Comparison of ENCODE assay signal across 29 cellular contexts in the genomic region with DNA sequence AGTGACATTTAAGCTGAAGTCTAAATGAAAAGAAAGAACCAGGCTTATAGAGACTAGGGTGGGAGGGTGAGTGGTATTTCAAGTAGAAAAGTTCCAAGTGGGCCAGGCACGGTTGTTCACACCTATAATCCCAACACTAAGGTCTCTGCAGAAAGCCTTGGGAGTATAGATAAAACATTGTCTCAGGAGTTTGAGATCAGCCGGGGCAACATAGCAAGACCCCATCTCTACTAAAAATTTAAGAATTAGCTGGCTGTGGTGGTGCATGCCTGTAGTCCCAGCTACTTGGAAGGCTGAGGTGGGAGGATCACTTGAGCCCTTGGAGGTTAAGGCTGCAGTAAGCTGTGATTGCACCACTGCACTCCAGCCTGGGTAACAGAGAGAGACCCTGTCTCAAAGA.
"Had no signal": no experiment of that assay in that cellular context is flagged by ENCODE, and none has a peak within 500 bp of the region (broad histone marks: within the 10 kb centered on the region; RNA-seq: fewer than 3 reads in every experiment).

No MANE protein-coding gene starts in this region.

- H3K27me3 ChIP-seq: body of pancreas, esophagus muscularis mucosa, gastrocnemius medialis, heart left ventricle had no signal

- H3K4me1 ChIP-seq: body of pancreas, foreskin keratinocyte, gastrocnemius medialis had no signal

- H3K36me3 Mint-ChIP-seq: activated naive CD8-positive, alpha-beta T cell had no signal

- H3K9me3 Mint-ChIP-seq: activated B cell treated with CpG ODN at 0.5 μM for 24 hours; activated CD4-positive, alpha-beta T cell treated with anti-CD3 and anti-CD28 coated beads, Interleukin-2, amount 10 ng/mL, durations not matched to agents 24 days and 14 days; activated CD8-positive, alpha-beta T cell treated with anti-CD3 and anti-CD28 coated beads for 36 hours; activated T-cell treated with anti-CD3 and anti-CD28 coated beads, Interleukin-2, amount 50 U/mL, for 4 hours; activated T-helper 17 cell treated with anti-CD3 and anti-CD28 coated beads, Interleukin-2, amount 50 U/mL, for 72 hours; effector memory CD8-positive, alpha-beta T cell had no signal

- DNase-seq: activated B cell treated with CpG ODN at 0.5 μM for 24 hours; activated CD4-positive, alpha-beta T cell treated with anti-CD3 and anti-CD28 coated beads, Interleukin-2, amount 10 ng/mL, durations not matched to agents 24 days and 14 days; activated CD4-positive, alpha-beta T cell treated with anti-CD3 and anti-CD28 coated beads, Interleukin-2, amount 50 U/mL, for 48 hours; activated CD8-positive, alpha-beta memory T cell treated with anti-CD3 and anti-CD28 coated beads for 24 hours; activated CD8-positive, alpha-beta T cell treated with anti-CD3 and anti-CD28 coated beads for 36 hours; activated effector memory CD4-positive, alpha-beta T cell treated with Interleukin-2 at 50 U/mL for 16 hours; activated gamma-delta T cell treated with Interleukin-2 at 50 U/mL for 16 hours; activated naive CD4-positive, alpha-beta T cell treated with anti-CD3 and anti-CD28 coated beads, Interleukin-2, amount 50 U/mL, for 16 hours; activated naive CD4-positive, alpha-beta T cell treated with Interleukin-2 at 50 U/mL for 16 hours; activated T-cell treated with anti-CD3 and anti-CD28 coated beads, Interleukin-2, amount 50 U/mL, for 4 hours; amygdala; aorta; body of pancreas; caudate nucleus; cortex of kidney; dermis blood vessel endothelial cell; effector CD4-positive, alpha-beta T cell; effector memory CD8-positive, alpha-beta T cell; erythroblast; foreskin keratinocyte; gastrocnemius medialis; glutamatergic neuron; heart left ventricle; T-helper 2 cell had no signal

- FAIRE-seq: colon had no signal

- H3K27ac ChIP-seq: body of pancreas, esophagus muscularis mucosa, foreskin keratinocyte, gastrocnemius medialis, heart left ventricle had no signal

- H3K4me1 Mint-ChIP-seq: activated B cell treated with CpG ODN at 0.5 μM for 24 hours; activated CD4-positive, alpha-beta T cell treated with anti-CD3 and anti-CD28 coated beads, Interleukin-2, amount 10 ng/mL, durations not matched to agents 24 days and 14 days; activated T-helper 17 cell treated with anti-CD3 and anti-CD28 coated beads, Interleukin-2, amount 50 U/mL, for 72 hours had no signal

- H3K4me3 ChIP-seq: body of pancreas, esophagus muscularis mucosa, gastrocnemius medialis, heart left ventricle had no signal

- ATAC-seq: activated CD4-positive, CD25-positive, alpha-beta regulatory T cell treated with anti-CD3 and anti-CD28 coated beads, Interleukin-2, amount 50 U/mL, for 24 hours; activated CD8-positive, alpha-beta T cell treated with anti-CD3 and anti-CD28 coated beads for 36 hours; activated T-cell treated with anti-CD3 and anti-CD28 coated beads, Interleukin-2, amount 50 U/mL, for 4 hours; activated T-helper 17 cell treated with anti-CD3 and anti-CD28 coated beads, Interleukin-2, amount 50 U/mL, for 72 hours; body of pancreas; effector memory CD8-positive, alpha-beta T cell; foreskin keratinocyte; gastrocnemius medialis; heart left ventricle had no signal

- H3K9me3 ChIP-seq: body of pancreas, esophagus muscularis mucosa, gastrocnemius medialis, heart left ventricle had no signal

- H3K36me3 ChIP-seq: esophagus muscularis mucosa, gastrocnemius medialis, heart left ventricle had no signal

- H3K4me3 Mint-ChIP-seq: activated B cell treated with CpG ODN at 0.5 μM for 24 hours; activated CD4-positive, alpha-beta T cell treated with anti-CD3 and anti-CD28 coated beads, Interleukin-2, amount 10 ng/mL, durations not matched to agents 24 days and 14 days; activated CD8-positive, alpha-beta T cell treated with anti-CD3 and anti-CD28 coated beads for 36 hours; activated naive CD8-positive, alpha-beta T cell; activated T-cell treated with anti-CD3 and anti-CD28 coated beads, Interleukin-2, amount 50 U/mL, for 4 hours; activated T-helper 17 cell treated with anti-CD3 and anti-CD28 coated beads, Interleukin-2, amount 50 U/mL, for 72 hours; effector memory CD8-positive, alpha-beta T cell had no signal

- H3K27ac Mint-ChIP-seq: activated B cell treated with CpG ODN at 0.5 μM for 24 hours; activated CD4-positive, alpha-beta T cell treated with anti-CD3 and anti-CD28 coated beads, Interleukin-2, amount 10 ng/mL, durations not matched to agents 24 days and 14 days; activated CD8-positive, alpha-beta T cell treated with anti-CD3 and anti-CD28 coated beads for 36 hours; activated naive CD8-positive, alpha-beta T cell; activated T-helper 17 cell treated with anti-CD3 and anti-CD28 coated beads, Interleukin-2, amount 50 U/mL, for 72 hours; effector memory CD8-positive, alpha-beta T cell had no signal
